In genomic region chr3:9843715-9844438, GRCh38 we compare ENCODE assay signal across 8 cellular contexts. TPM values are rescaled to one million over a fixed set of nuclear protein-coding genes. Genes with fewer than 3 reads are reported as not detected.
DNase-seq lines count a peak whose midpoint lies in the region; ATAC-seq and TF ChIP-seq lines count a peak whose summit lies in the region.

Gene RPUSD3, minus strand, starts transcription at chr3:9844008. Its CDS starts 18 bp downstream, at chr3:9843990.

- ATAC-seq in HG02852 (IDR thresholded peaks at IDR 0.05; ENCODE audit: unreplicated experiment), result peak; percentile 98

- TF ChIP-seq CTCF in GM13976 (IDR thresholded peaks at IDR 0.05; ENCODE audit: borderline replicate concordance, control extremely low read depth, extremely low read depth, insufficient read depth, missing control alignments), result no peak
- TF ChIP-seq CTCF in right atrium auricular region (IDR thresholded peaks at IDR 0.05), result no peak
- TF ChIP-seq CTCF in uterus (IDR thresholded peaks at IDR 0.05), result peak in 2 of 4 experiments; percentile 14 to 25

- DNase-seq in GM13976 (ENCODE audit: low spot score) (peak; percentile 100), NCI-H146 treated with DMSO at 0.1 percent for 48 hours (lab: John Stamatoyannopoulos, UW; ENCODE audit: unreplicated experiment) (peak; percentile 62), anterior cingulate cortex (lab: John Stamatoyannopoulos, UW) (peak; percentile 66 to 99 (median 96)), right atrium auricular region (ENCODE audit: low spot score) (peak; percentile 99), pulmonary artery endothelial cell (ENCODE audit: low read depth, low spot score) (peak; percentile 78), uterus (peak; percentile 98 to 99)

- peak; percentile 73 to 78 for TF ChIP-seq POLR2A in uterus (IDR thresholded peaks at IDR 0.05)

- in situ Hi-C loops in GM13976 (cut with MboI; ENCODE audit: low sequenced_read_pairs, unreplicated experiment), result no loop called here

- peak within 1 kb of the TSS; percentile 79 to 81 for H3K27ac ChIP-seq in right atrium auricular region
- H3K27ac ChIP-seq in uterus, result peak within 1 kb of the TSS; percentile 83 to 84

- H3K27me3 ChIP-seq in right atrium auricular region (no peaks in the 10 kb centered on the region), uterus (no peaks in the 10 kb centered on the region)

- H3K4me1 ChIP-seq in right atrium auricular region, result peaks cover 0 to 11% of the 10 kb centered on the region in 2 donors
- peaks cover 0 to 5% of the 10 kb centered on the region in 2 donors for H3K4me1 ChIP-seq in uterus

- H3K36me3 ChIP-seq in right atrium auricular region, result peaks cover 26% of the 10 kb centered on the region
- no peaks in the 10 kb centered on the region for H3K36me3 ChIP-seq in uterus

- no peaks in the 10 kb centered on the region for H3K9me3 ChIP-seq in right atrium auricular region
- H3K9me3 ChIP-seq in uterus, result no peaks in the 10 kb centered on the region

- peak within 1 kb of the TSS; percentile 59 to 68 for H3K4me3 ChIP-seq in right atrium auricular region
- peak within 1 kb of the TSS; percentile 70 to 85 for H3K4me3 ChIP-seq in uterus

- intact Hi-C loops in T-helper 2 cell treated with Interferon-gamma antibody and Interleukin-4, amounts not matched to agents 100 ng/mL and 5 ng/mL, for 36 hours (cut with micrococcal nuclease), result loop anchor here (1.0 to 10.0 kb wide), 10 partner anchors 46 to 478 kb away; partner anchors contain the start of genes BRK1, BRPF1, CRELD1 and EMC3
- intact Hi-C loops in uterus (cut with DNase I; ENCODE audit: low total_unique reads), result no loop called here

RNA-seq across cellular contexts. Expression of gene RPUSD3, which starts in this region (rescaled TPM):
- 50.4 and 54.1 TPM in 2 replicates for total RNA-seq in T-helper 2 cell treated with Interferon-gamma antibody and Interleukin-4, amounts not matched to agents 100 ng/mL and 5 ng/mL, for 36 hours
- total RNA-seq in right atrium auricular region (10 to 100 TPM; 46.7 to 55.2 TPM), pulmonary artery endothelial cell (27.8 and 35.6 TPM in 2 replicates), uterus (10 to 100 TPM in 3 of 4 donors, 1 to 10 TPM in 1; 9.7 to 35.8 (median 26.9) TPM)

Comparison
In these comparisons a context has a peak if more than half of its experiments do, and no peak if none do; other contexts are left out.
1. Peak in every context shown above with its lines: DNase-seq, ATAC-seq, H3K4me3 ChIP-seq and H3K27ac ChIP-seq.